ENCODE assay signal across 16 cellular contexts in genomic region chr7:47484923-47485639, GRCh38.
DNase-seq lines count a peak whose midpoint lies in the region; ATAC-seq, FAIRE-seq and TF ChIP-seq lines count a peak whose summit lies in the region.
"Had no signal": no experiment of that assay in that cellular context is flagged by ENCODE, and none has a peak within 500 bp of the region (broad histone marks: within the 10 kb centered on the region; RNA-seq: fewer than 3 reads in every experiment).

No MANE protein-coding gene starts in this region.

- peaks cover 16% of the 10 kb centered on the region for H3F3A ChIP-seq in SK-N-SH (replicated peaks; ENCODE audit: insufficient read depth)

- no peak overlapping the region for H2AFZ ChIP-seq in SK-N-SH (ENCODE audit: low read depth)

- no peak for TF ChIP-seq EP300 in SK-N-SH (IDR thresholded peaks at IDR 0.05; ENCODE audit: borderline replicate concordance in 1 of 2, low read depth in 1 of 2, low read length in 1 of 2)

- H3K9me2 ChIP-seq in SK-N-SH, result no peaks in the 10 kb centered on the region

- H3K79me2 ChIP-seq in SK-N-SH (ENCODE audit: insufficient read depth), result peaks cover 40% of the 10 kb centered on the region; the same call in 1 of the 2 replicates

- H3K27ac ChIP-seq in SK-N-SH (ENCODE audit: low read depth in 2 of 2, low read length in 1 of 2) (no peak overlapping the region), kidney (ENCODE audit: low read depth in 2 of 2, low read length in 2 of 2) (peak overlapping the region; percentile 42 to 65)

- H3K4me3 ChIP-seq in SK-N-SH (ENCODE audit: low read depth in 2 of 2, low read length in 1 of 2), result no peak overlapping the region
- H3K4me3 ChIP-seq in kidney (ENCODE audit: low read length in 2 of 2), result no peak overlapping the region

- CTCF ChIA-PET in SK-N-SH (lab: Yijun Ruan, JAX), result interaction anchor here (0.8 to 7.1 kb wide), 13 partner anchors 8 to 484 kb away, joined by 3 to 49 read pairs (median 4); no protein-coding TSS in a partner anchor

- H3K9ac ChIP-seq in SK-N-SH (no peak overlapping the region), kidney (ENCODE audit: low read length in 2 of 2) (peak overlapping the region in 1 of 2 donors; percentile 13)

- intact Hi-C loops in kidney (cut with DNase I) (no loop called here), sciatic nerve (cut with DNase I) (no loop called here)

- WGBS in SK-N-SH (ENCODE audit: low lambda C conversion rate), result 88% methylated on average over 16 of the region's 17 CpGs

- ATAC-seq in sciatic nerve, result peak; percentile 7
- no peak for ATAC-seq in GM21528 (IDR thresholded peaks at IDR 0.05; ENCODE audit: low FRiP score, unreplicated experiment)
- ATAC-seq: activated CD8-positive, alpha-beta memory T cell treated with anti-CD3 and anti-CD28 coated beads, Interleukin-2, amount 10 ng/mL, durations not matched to agents 7 days and 5 days; activated naive CD4-positive, alpha-beta T cell treated with anti-CD3 and anti-CD28 coated beads, Interleukin-2, amount 50 U/mL, for 72 hours; naive thymus-derived CD8-positive, alpha-beta T cell had no signal

- no peaks in the 10 kb centered on the region for H3K9me3 ChIP-seq in SK-N-SH
- no peaks in the 10 kb centered on the region for H3K9me3 ChIP-seq in kidney (ENCODE audit: control insufficient read depth in 1 of 2, low read length in 2 of 2)

- peaks cover 23 to 45% of the 10 kb centered on the region in 2 experiments for H3K4me1 ChIP-seq in SK-N-SH (ENCODE audit: control insufficient read depth in 1 of 2, insufficient read depth in 2 of 2, low read depth in 1 of 2, low read length in 1 of 2)
- H3K4me1 ChIP-seq in kidney (ENCODE audit: control insufficient read depth in 1 of 2, insufficient read depth in 1 of 2, low read depth in 1 of 2, low read length in 2 of 2), result peaks cover 55 to 57% of the 10 kb centered on the region in 2 donors

- FAIRE-seq in kidney (lab: Jason Lieb, UNC), result no peak
- FAIRE-seq: GM18507, TTC549 had no signal

- no peaks in the 10 kb centered on the region; the same call in 1 of the 2 replicates for H4K20me1 ChIP-seq in SK-N-SH (ENCODE audit: insufficient read depth)

- TF ChIP-seq CTCF in SK-N-SH (IDR thresholded peaks at IDR 0.05) (no peak), kidney (IDR thresholded peaks at IDR 0.05; ENCODE audit: borderline replicate concordance, extremely low read depth, insufficient read depth) (no peak)

- 0 out of 2 replicates have a peak overlapping the region, but pooled peaks have one; percentile 10 for H3K4me2 ChIP-seq in SK-N-SH

- H3K36me3 ChIP-seq in SK-N-SH (replicated peaks in 1 of 2; ENCODE audit: control insufficient read depth in 1 of 2, insufficient read depth in 2 of 2, low read length in 1 of 2) (peaks cover 0 to 11% of the 10 kb centered on the region in 2 experiments), kidney (ENCODE audit: control insufficient read depth in 1 of 2, insufficient read depth in 2 of 2, low read length in 2 of 2) (no peaks in the 10 kb centered on the region)

- POLR2A ChIA-PET in SK-N-SH (lab: Yijun Ruan, JAX), result interaction anchor here (0.5 kb wide), 1 partner anchor 69 kb away, joined by 3 read pairs; no protein-coding TSS in a partner anchor

- TF ChIP-seq RAD21 in SK-N-SH (IDR thresholded peaks at IDR 0.05; ENCODE audit: low read length), result no peak

- no peaks in the 10 kb centered on the region for H3K27me3 ChIP-seq in SK-N-SH (ENCODE audit: insufficient read depth)

- DNase-seq in COLO668 (lab: John Stamatoyannopoulos, UW; ENCODE audit: unreplicated experiment) (peak; percentile 77), SK-N-SH (no peak), kidney (peak; percentile 69), sciatic nerve (ENCODE audit: low spot score) (peak; percentile 46), D341Med (ENCODE audit: low spot score) (no peak), HuH-7 (ENCODE audit: low spot score) (no peak), mucosa of gallbladder (ENCODE audit: low spot score) (no peak)
- DNase-seq: activated CD8-positive, alpha-beta memory T cell treated with anti-CD3 and anti-CD28 coated beads, Interleukin-2, amount 10 ng/mL, durations not matched to agents 7 days and 5 days; Kasumi-1; naive thymus-derived CD8-positive, alpha-beta T cell; NCI-H226; stimulated activated CD4-positive, alpha-beta T cell treated with anti-CD3 and anti-CD28 coated beads, Interleukin-15, amount 100 ng/mL, for 24 hours had no signal

TF ChIP-seq in SK-N-SH, 30 proteins besides CTCF, POLR2A, EP300 and RAD21:
- TF ChIP-seq RXRA (IDR thresholded peaks at IDR 0.05; ENCODE audit: borderline replicate concordance, low read depth) (no peak), MEF2A (IDR thresholded peaks at IDR 0.05; ENCODE audit: borderline replicate concordance, low read depth) (no peak), TCF12 (IDR thresholded peaks at IDR 0.05) (peak; percentile 24; the same call in 1 of the 2 replicates)
TF ChIP-seq in SK-N-SH: peak in this region for 1.

Comparison
In these comparisons a context has a peak if more than half of its experiments do, and no peak if none do; other contexts are left out.
1. DNase-seq: peak in COLO668 (single experiment), kidney (single experiment) and sciatic nerve (single experiment); none in SK-N-SH (single experiment), D341Med (single experiment), HuH-7 (single experiment) and mucosa of gallbladder (single experiment).
2. H3K27ac ChIP-seq: peak in kidney (2 of 2); none in SK-N-SH (0 of 2).